In the genomic region with DNA sequence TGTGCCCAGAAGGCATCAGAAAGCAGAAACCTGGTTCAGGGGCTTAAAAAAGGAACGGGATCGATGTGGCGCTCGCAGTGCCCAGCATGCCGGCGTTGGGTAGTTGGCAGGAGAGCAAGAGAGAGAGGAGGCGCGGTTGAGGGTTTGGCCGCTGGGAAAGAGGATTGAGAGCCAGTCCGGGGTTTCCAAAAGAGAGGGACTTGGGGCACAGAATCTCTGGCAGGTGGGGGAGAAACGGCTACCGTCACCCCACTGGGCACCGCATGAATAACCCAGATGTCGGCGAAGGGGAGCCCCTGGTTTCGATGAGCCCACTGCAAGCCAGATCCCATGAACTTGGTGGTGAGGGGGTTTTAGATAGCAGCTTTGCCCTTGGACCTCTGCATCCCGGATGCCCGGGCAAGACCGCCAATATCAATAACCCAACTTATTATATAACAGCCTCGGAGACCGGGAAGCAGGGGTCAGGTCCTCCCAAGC, we compare ENCODE assay signal across 8 cellular contexts.
A peak's percentile ranks its signal among the peaks of the same experiment; 100 is the strongest.
DNase-seq lines count a peak whose midpoint lies in the region; ATAC-seq and TF ChIP-seq lines count a peak whose summit lies in the region.

No MANE protein-coding gene starts in this region.

- no peaks in the 10 kb centered on the region for H3K9me3 ChIP-seq in WERI-Rb-1 (ENCODE audit: severe bottlenecking)

- no peak overlapping the region for H3K27ac Mint-ChIP-seq in activated naive CD4-positive, alpha-beta T cell treated with anti-CD3 and anti-CD28 coated beads for 36 hours
- peak overlapping the region; percentile 90 for H3K27ac Mint-ChIP-seq in progenitor cell of endocrine pancreas

- H3K27me3 ChIP-seq in WERI-Rb-1 (ENCODE audit: insufficient read depth, low read depth, severe bottlenecking): no peaks in the 10 kb centered on the region

- intact Hi-C loops in activated naive CD4-positive, alpha-beta T cell treated with anti-CD3 and anti-CD28 coated beads for 36 hours (cut with micrococcal nuclease): loop anchor here (1.0 to 10.0 kb wide), 6 partner anchors 80 to 623 kb away; partner anchors contain the start of genes TCEANC2 and TMEM59

- peak overlapping the region; percentile 46 for H3K4me3 ChIP-seq in WERI-Rb-1 (ENCODE audit: low read depth, low read length)

- H3K27me3 Mint-ChIP-seq in activated naive CD4-positive, alpha-beta T cell treated with anti-CD3 and anti-CD28 coated beads for 36 hours (ENCODE audit: low read depth): peaks cover 2% of the 10 kb centered on the region
- peaks cover 13% of the 10 kb centered on the region for H3K27me3 Mint-ChIP-seq in progenitor cell of endocrine pancreas

- peak overlapping the region; percentile 53 for H3K4me3 Mint-ChIP-seq in activated naive CD4-positive, alpha-beta T cell treated with anti-CD3 and anti-CD28 coated beads for 36 hours
- H3K4me3 Mint-ChIP-seq in progenitor cell of endocrine pancreas (ENCODE audit: low read depth): peak overlapping the region; percentile 55

- peaks cover 37% of the 10 kb centered on the region for H3K4me1 Mint-ChIP-seq in activated naive CD4-positive, alpha-beta T cell treated with anti-CD3 and anti-CD28 coated beads for 36 hours (ENCODE audit: low read depth)
- peaks cover 24% of the 10 kb centered on the region for H3K4me1 Mint-ChIP-seq in progenitor cell of endocrine pancreas (ENCODE audit: low read depth)

- no peak for DNase-seq in activated naive CD4-positive, alpha-beta T cell treated with anti-CD3 and anti-CD28 coated beads for 36 hours
- DNase-seq in activated naive CD4-positive, alpha-beta T cell treated with anti-CD3 and anti-CD28 coated beads, Interleukin-2, amount 50 U/mL, for 16 hours: no peak
- DNase-seq in WERI-Rb-1 (no peak), globus pallidus (ENCODE audit: low spot score) (peak; percentile 61), progenitor cell of endocrine pancreas (ENCODE audit: low spot score, unreplicated experiment) (no peak), AG08395 (ENCODE audit: low spot score) (no peak)

- ATAC-seq in GM19467 (IDR thresholded peaks at IDR 0.05; ENCODE audit: unreplicated experiment): no peak
- no peak for ATAC-seq in GM19397 (IDR thresholded peaks at IDR 0.05; ENCODE audit: unreplicated experiment)

- TF ChIP-seq CTCF in WERI-Rb-1 (IDR thresholded peaks at IDR 0.05; ENCODE audit: low read depth, low read length) (no peak), progenitor cell of endocrine pancreas (IDR thresholded peaks at IDR 0.05; ENCODE audit: unreplicated experiment) (no peak)

- no peaks in the 10 kb centered on the region for H3K36me3 ChIP-seq in WERI-Rb-1

- H3K36me3 Mint-ChIP-seq in activated naive CD4-positive, alpha-beta T cell treated with anti-CD3 and anti-CD28 coated beads for 36 hours (ENCODE audit: low read depth): no peaks in the 10 kb centered on the region
- no peaks in the 10 kb centered on the region for H3K36me3 Mint-ChIP-seq in progenitor cell of endocrine pancreas (ENCODE audit: insufficient read depth)

- no peaks in the 10 kb centered on the region for H3K9me3 Mint-ChIP-seq in activated naive CD4-positive, alpha-beta T cell treated with anti-CD3 and anti-CD28 coated beads for 36 hours
- no peaks in the 10 kb centered on the region for H3K9me3 Mint-ChIP-seq in progenitor cell of endocrine pancreas (ENCODE audit: low read depth)

- CTCF ChIA-PET in activated naive CD4-positive, alpha-beta T cell treated with anti-CD3 and anti-CD28 coated beads for 36 hours (lab: Charles Lee): interaction anchor here (0.9 to 2.7 kb wide), 7 partner anchors 8 to 322 kb away, joined by 3 to 23 read pairs (median 5); partner anchors contain the start of genes CYB5RL and MRPL37

- H3K27ac ChIP-seq in WERI-Rb-1: peak overlapping the region; percentile 87
